In the genomic region with DNA sequence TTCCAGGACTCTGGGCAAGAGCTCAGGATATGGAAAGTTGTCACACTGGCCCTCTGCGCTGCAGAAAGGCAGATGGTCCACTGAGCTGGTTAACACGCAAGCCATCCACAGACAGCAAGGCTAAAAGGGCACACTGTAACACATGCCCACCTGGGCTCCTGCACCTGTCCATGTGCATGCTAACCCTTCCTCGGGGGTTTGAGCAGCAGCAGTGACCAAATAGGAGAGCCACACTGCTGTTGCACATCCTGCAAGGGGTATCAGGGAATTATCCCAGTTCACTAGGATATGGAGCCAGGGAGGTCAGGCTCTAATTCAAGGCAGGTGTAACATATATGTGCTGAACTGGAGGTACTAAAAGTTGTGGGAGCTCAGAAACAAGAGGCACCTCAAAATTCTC, we compare ENCODE assay signal across 1 cellular context.
TF ChIP-seq lines count a peak whose summit lies in the region.

No MANE protein-coding gene starts in this region.

TF ChIP-seq in H1, 55 proteins besides CTCF, POLR2A, EP300 and RAD21:
- no peak for TF ChIP-seq GTF2F1 (IDR thresholded peaks at IDR 0.05; ENCODE audit: borderline replicate concordance, low read depth, low read length)
- no peak for TF ChIP-seq RNF2 (IDR thresholded peaks at IDR 0.05; ENCODE audit: borderline replicate concordance, low read depth, low read length, missing control alignments, poor library complexity, severe bottlenecking)
- TF ChIP-seq SP1 (IDR thresholded peaks at IDR 0.05; ENCODE audit: low read depth, low read length), result no peak
- no peak for TF ChIP-seq POLR2AphosphoS5 (IDR thresholded peaks at IDR 0.05; ENCODE audit: low read depth, low read length)
- no peak for TF ChIP-seq ASH2L (IDR thresholded peaks at IDR 0.05; ENCODE audit: low read length)
- no peak for TF ChIP-seq TCF12 (IDR thresholded peaks at IDR 0.05; ENCODE audit: low read depth, low read length)
- TF ChIP-seq TBP (IDR thresholded peaks at IDR 0.05; ENCODE audit: low read depth, low read length), result no peak
- TF ChIP-seq SIRT6 (IDR thresholded peaks at IDR 0.05; ENCODE audit: low read length), result no peak
- no peak for TF ChIP-seq KDM1A (IDR thresholded peaks at IDR 0.05; ENCODE audit: borderline replicate concordance, low read length)
- no peak for TF ChIP-seq POU5F1 (IDR thresholded peaks at IDR 0.05; ENCODE audit: low read depth, low read length)
- TF ChIP-seq, protein P1, sequence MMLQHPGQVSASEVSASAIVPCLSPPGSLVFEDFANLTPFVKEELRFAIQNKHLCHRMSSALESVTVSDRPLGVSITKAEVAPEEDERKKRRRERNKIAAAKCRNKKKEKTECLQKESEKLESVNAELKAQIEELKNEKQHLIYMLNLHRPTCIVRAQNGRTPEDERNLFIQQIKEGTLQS (IDR thresholded peaks at IDR 0.05; ENCODE audit: insufficient read depth, low read depth, low read length), result no peak
- TF ChIP-seq EGR1 (IDR thresholded peaks at IDR 0.05; ENCODE audit: borderline replicate concordance, low read depth, low read length), result no peak
- TF ChIP-seq SRF (IDR thresholded peaks at IDR 0.05; ENCODE audit: low read depth, low read length), result no peak
- no peak for TF ChIP-seq CBX8 (IDR thresholded peaks at IDR 0.05; ENCODE audit: borderline replicate concordance, low read depth, low read length)
- no peak for TF ChIP-seq CREB1 (IDR thresholded peaks at IDR 0.05)
- no peak for TF ChIP-seq SAP30 (IDR thresholded peaks at IDR 0.05; ENCODE audit: insufficient read depth, insufficient replicate concordance, low read length)
- no peak for TF ChIP-seq CBX5 (IDR thresholded peaks at IDR 0.05; ENCODE audit: low read depth, low read length)
- no peak for TF ChIP-seq KDM4A (IDR thresholded peaks at IDR 0.05; ENCODE audit: low read depth, low read length, severe bottlenecking)
